ENCODE assay signal across 23 cellular contexts in genomic region chr17:34485999-34486398, GRCh38.
DNase-seq lines count a peak whose midpoint lies in the region; ATAC-seq lines count a peak whose summit lies in the region.
"Had no signal": no experiment of that assay in that cellular context is flagged by ENCODE, and none has a peak within 500 bp of the region (broad histone marks: within the 10 kb centered on the region; RNA-seq: fewer than 3 reads in every experiment).

No MANE protein-coding gene starts in this region.

- no peak overlapping the region for H3K27ac Mint-ChIP-seq in activated naive CD8-positive, alpha-beta T cell treated with anti-CD3 and anti-CD28 coated beads, Interleukin-2, amount 10 ng/mL, durations not matched to agents 7 days and 5 days
- H3K27ac Mint-ChIP-seq: HFFc6 had no signal

- peaks cover 4% of the 10 kb centered on the region for H3K4me1 Mint-ChIP-seq in activated naive CD8-positive, alpha-beta T cell treated with anti-CD3 and anti-CD28 coated beads, Interleukin-2, amount 10 ng/mL, durations not matched to agents 7 days and 5 days

- in situ Hi-C loops in KBM-7 (cut with MboI; ENCODE audit: low pct_unique_long_range_greater_than_20kb, low sequenced_read_pairs): no loop called here

- peak; percentile 26 for ATAC-seq in activated naive CD8-positive, alpha-beta T cell treated with anti-CD3 and anti-CD28 coated beads, Interleukin-2, amount 10 ng/mL, durations not matched to agents 7 days and 5 days (ENCODE audit: low read depth)
- ATAC-seq in GM18519 (IDR thresholded peaks at IDR 0.05; ENCODE audit: low FRiP score, unreplicated experiment): no peak
- ATAC-seq in GM18858 (IDR thresholded peaks at IDR 0.05; ENCODE audit: unreplicated experiment): no peak
- no peak for ATAC-seq in GM18909 (IDR thresholded peaks at IDR 0.05; ENCODE audit: poor library complexity, unreplicated experiment)

- peak overlapping the region; percentile 0 for H3K4me3 Mint-ChIP-seq in activated naive CD8-positive, alpha-beta T cell treated with anti-CD3 and anti-CD28 coated beads, Interleukin-2, amount 10 ng/mL, durations not matched to agents 7 days and 5 days
- H3K4me3 Mint-ChIP-seq: HFFc6 had no signal

- H3K36me3 Mint-ChIP-seq in activated naive CD8-positive, alpha-beta T cell treated with anti-CD3 and anti-CD28 coated beads, Interleukin-2, amount 10 ng/mL, durations not matched to agents 7 days and 5 days: no peaks in the 10 kb centered on the region

- POLR2A ChIA-PET in activated naive CD8-positive, alpha-beta T cell treated with anti-CD3 and anti-CD28 coated beads, Interleukin-2, amount 10 ng/mL, durations not matched to agents 7 days and 5 days (lab: Charles Lee): interaction anchor here (0.6 kb wide), 1 partner anchor 152 kb away, joined by 3 read pairs; no protein-coding TSS in a partner anchor

- H3K9me3 Mint-ChIP-seq in activated naive CD8-positive, alpha-beta T cell treated with anti-CD3 and anti-CD28 coated beads, Interleukin-2, amount 10 ng/mL, durations not matched to agents 7 days and 5 days: no peaks in the 10 kb centered on the region
- H3K9me3 Mint-ChIP-seq: HFFc6 had no signal

- peak; percentile 44 for DNase-seq in KBM-7
- peak; percentile 93 for DNase-seq in NOMO-1 treated with dmso at 0.1 percent for 144 hours (lab: John Stamatoyannopoulos, UW; ENCODE audit: unreplicated experiment)
- DNase-seq in activated naive CD8-positive, alpha-beta T cell treated with anti-CD3 and anti-CD28 coated beads, Interleukin-2, amount 10 ng/mL, durations not matched to agents 7 days and 5 days: no peak
- DNase-seq in pons (ENCODE audit: low spot score): peak; percentile 62
- DNase-seq in H4 (ENCODE audit: low spot score): no peak
- DNase-seq: activated CD4-positive, alpha-beta T cell treated with anti-CD3 and anti-CD28 coated beads, Interleukin-2, amount 50 U/mL, for 1 hour; activated CD8-positive, alpha-beta memory T cell treated with anti-CD3 and anti-CD28 coated beads, Interleukin-2, amount 50 U/mL, for 4 hours; activated gamma-delta T cell; amniotic stem cell; cortex of kidney; DMS53; GDM1; HFFc6; mammary epithelial cell; MG63; NCI-H187; NCI-H748 treated with DMSO at 0.1 percent for 48 hours; occipital lobe; Peyer's patch; stimulated activated CD4-positive, alpha-beta T cell treated with anti-CD3 and anti-CD28 coated beads, Interleukin-4, amount 100 ng/mL, for 4 hours had no signal

- peaks cover 22% of the 10 kb centered on the region for H3K27me3 Mint-ChIP-seq in activated naive CD8-positive, alpha-beta T cell treated with anti-CD3 and anti-CD28 coated beads, Interleukin-2, amount 10 ng/mL, durations not matched to agents 7 days and 5 days

Comparison
In these comparisons a context has a peak if more than half of its experiments do, and no peak if none do; other contexts are left out.
1. DNase-seq: peak in KBM-7 (single experiment), NOMO-1 treated with dmso at 0.1 percent for 144 hours (single experiment) and pons (single experiment); none in activated naive CD8-positive, alpha-beta T cell treated with anti-CD3 and anti-CD28 coated beads, Interleukin-2, amount 10 ng/mL, durations not matched to agents 7 days and 5 days (single experiment) and H4 (single experiment).